1 cellular context compared by ENCODE assay signal in genomic region chr3:168655591-168655990, GRCh38.
TF ChIP-seq lines count a peak whose summit lies in the region.

No MANE protein-coding gene starts in this region.

TF ChIP-seq in GM23338, 12 proteins besides CTCF, POLR2A, EP300 and RAD21 (continued from another document):
- no peak for TF ChIP-seq ZNF462 (CRISPR knock-in tag; IDR thresholded peaks at IDR 0.05)
- TF ChIP-seq NANOG (IDR thresholded peaks at IDR 0.05; ENCODE audit: borderline replicate concordance): no peak; the same call in 1 of the 2 replicates
- TF ChIP-seq REST (IDR thresholded peaks at IDR 0.05; ENCODE audit: unreplicated experiment): no peak
- TF ChIP-seq EZH2 (IDR thresholded peaks at IDR 0.05; ENCODE audit: low read depth, unreplicated experiment): no peak
- no peak for TF ChIP-seq EZH2phosphoT487 (IDR thresholded peaks at IDR 0.05; ENCODE audit: unreplicated experiment)
- no peak for TF ChIP-seq CREB1 (CRISPR knock-in tag; IDR thresholded peaks at IDR 0.05; ENCODE audit: low read depth)
- TF ChIP-seq STAT1 (IDR thresholded peaks at IDR 0.05; ENCODE audit: unreplicated experiment): no peak
